In genomic region chr5:96881511-96882115, GRCh38 we compare ENCODE assay signal across 9 cellular contexts. TPM values are rescaled to one million over a fixed set of nuclear protein-coding genes. Genes with fewer than 3 reads are reported as not detected.
DNase-seq lines count a peak whose midpoint lies in the region; ATAC-seq and TF ChIP-seq lines count a peak whose summit lies in the region.
"Had no signal": no experiment of that assay in that cellular context is flagged by ENCODE, and none has a peak within 500 bp of the region (broad histone marks: within the 10 kb centered on the region; RNA-seq: fewer than 3 reads in every experiment).

No MANE protein-coding gene starts in this region.

- H3K9me3 Mint-ChIP-seq in activated CD8-positive, alpha-beta memory T cell treated with anti-CD3 and anti-CD28 coated beads, Interleukin-2, amount 10 ng/mL, durations not matched to agents 7 days and 5 days (ENCODE audit: low read depth), result no peaks in the 10 kb centered on the region
- H3K9me3 Mint-ChIP-seq in stimulated activated naive B cell treated with anti-CD40 and anti-IgM and Interleukin-4, amounts not matched to agents 10 μg/mL and 1 μg/mL and 100 μg/mL, for 72 hours, result no peaks in the 10 kb centered on the region

- H3K27me3 Mint-ChIP-seq in activated CD8-positive, alpha-beta memory T cell treated with anti-CD3 and anti-CD28 coated beads, Interleukin-2, amount 10 ng/mL, durations not matched to agents 7 days and 5 days, result no peaks in the 10 kb centered on the region
- no peaks in the 10 kb centered on the region for H3K27me3 Mint-ChIP-seq in stimulated activated naive B cell treated with anti-CD40 and anti-IgM and Interleukin-4, amounts not matched to agents 10 μg/mL and 1 μg/mL and 100 μg/mL, for 72 hours

- TF ChIP-seq CTCF in RWPE2 (IDR thresholded peaks at IDR 0.05; ENCODE audit: poor library complexity, severe bottlenecking) (no peak), epithelial cell of proximal tubule (conservative IDR thresholded peaks at IDR 0.05; ENCODE audit: low read depth, low read length) (no peak)

- H3K4me1 ChIP-seq in RWPE2 (ENCODE audit: insufficient read depth, poor library complexity, severe bottlenecking), result peaks cover 16% of the 10 kb centered on the region

- no peak overlapping the region for H3K4me3 ChIP-seq in RWPE2 (ENCODE audit: severe bottlenecking)
- H3K4me3 ChIP-seq in epithelial cell of proximal tubule (ENCODE audit: low read depth, low read length), result no peak overlapping the region

- peak; percentile 40 for ATAC-seq in activated CD8-positive, alpha-beta memory T cell treated with anti-CD3 and anti-CD28 coated beads, Interleukin-2, amount 10 ng/mL, durations not matched to agents 7 days and 5 days
- ATAC-seq in RWPE2 (ENCODE audit: low read depth), result peak; percentile 30
- peak in 1 of 2 donors; percentile 22 for ATAC-seq in stimulated activated naive B cell treated with anti-CD40 and anti-IgM and Interleukin-4, amounts not matched to agents 10 μg/mL and 1 μg/mL and 100 μg/mL, for 72 hours (replicated peaks)
- ATAC-seq in HG03139 (IDR thresholded peaks at IDR 0.05; ENCODE audit: unreplicated experiment), result no peak

- DNase-seq in activated CD8-positive, alpha-beta memory T cell treated with anti-CD3 and anti-CD28 coated beads, Interleukin-2, amount 10 ng/mL, durations not matched to agents 7 days and 5 days, result no peak
- no peak for DNase-seq in activated CD8-positive, alpha-beta memory T cell treated with anti-CD3 and anti-CD28 coated beads, Interleukin-2, amount 50 U/mL, for 48 hours
- DNase-seq in RWPE2 (ENCODE audit: low spot score) (no peak), epithelial cell of proximal tubule (ENCODE audit: low read depth) (peak; percentile 49), C1 segment of cervical spinal cord (lab: John Stamatoyannopoulos, UW) (no peak), midbrain (lab: John Stamatoyannopoulos, UW) (no peak)
- DNase-seq in stimulated activated naive B cell treated with anti-CD40 and anti-IgM and Interleukin-4, amounts not matched to agents 10 μg/mL and 1 μg/mL and 100 μg/mL, for 72 hours, result no peak
- DNase-seq: cortex of kidney had no signal

- H3K36me3 Mint-ChIP-seq in activated CD8-positive, alpha-beta memory T cell treated with anti-CD3 and anti-CD28 coated beads, Interleukin-2, amount 10 ng/mL, durations not matched to agents 7 days and 5 days, result peaks cover 71% of the 10 kb centered on the region
- peaks cover 37 to 52% of the 10 kb centered on the region in 2 donors for H3K36me3 Mint-ChIP-seq in stimulated activated naive B cell treated with anti-CD40 and anti-IgM and Interleukin-4, amounts not matched to agents 10 μg/mL and 1 μg/mL and 100 μg/mL, for 72 hours

- H3K36me3 ChIP-seq in RWPE2 (ENCODE audit: low read depth), result peaks cover 12% of the 10 kb centered on the region; the same call in 1 of the 2 replicates

- H3K4me1 Mint-ChIP-seq in activated CD8-positive, alpha-beta memory T cell treated with anti-CD3 and anti-CD28 coated beads, Interleukin-2, amount 10 ng/mL, durations not matched to agents 7 days and 5 days, result peaks cover 77% of the 10 kb centered on the region
- peaks cover 49 to 72% of the 10 kb centered on the region in 2 donors for H3K4me1 Mint-ChIP-seq in stimulated activated naive B cell treated with anti-CD40 and anti-IgM and Interleukin-4, amounts not matched to agents 10 μg/mL and 1 μg/mL and 100 μg/mL, for 72 hours

- H3K27me3 ChIP-seq in RWPE2 (ENCODE audit: insufficient read depth, poor library complexity, severe bottlenecking), result no peaks in the 10 kb centered on the region

- peak overlapping the region; percentile 33 for H3K27ac Mint-ChIP-seq in activated CD8-positive, alpha-beta memory T cell treated with anti-CD3 and anti-CD28 coated beads, Interleukin-2, amount 10 ng/mL, durations not matched to agents 7 days and 5 days
- H3K27ac Mint-ChIP-seq in stimulated activated naive B cell treated with anti-CD40 and anti-IgM and Interleukin-4, amounts not matched to agents 10 μg/mL and 1 μg/mL and 100 μg/mL, for 72 hours, result peak overlapping the region; percentile 92

- H3K9me3 ChIP-seq in RWPE2 (ENCODE audit: severe bottlenecking), result no peaks in the 10 kb centered on the region

- CTCF ChIA-PET in activated CD8-positive, alpha-beta memory T cell treated with anti-CD3 and anti-CD28 coated beads, Interleukin-2, amount 10 ng/mL, durations not matched to agents 7 days and 5 days (lab: Charles Lee), result interaction anchor here (2.2 to 2.4 kb wide), 2 partner anchors 10 to 12 kb away, joined by 5 to 9 read pairs; no protein-coding TSS in a partner anchor

- H3K4me3 Mint-ChIP-seq in activated CD8-positive, alpha-beta memory T cell treated with anti-CD3 and anti-CD28 coated beads, Interleukin-2, amount 10 ng/mL, durations not matched to agents 7 days and 5 days, result peak overlapping the region; percentile 35
- H3K4me3 Mint-ChIP-seq in stimulated activated naive B cell treated with anti-CD40 and anti-IgM and Interleukin-4, amounts not matched to agents 10 μg/mL and 1 μg/mL and 100 μg/mL, for 72 hours, result peak overlapping the region; percentile 77 to 78

- peak overlapping the region; percentile 44 for H3K27ac ChIP-seq in RWPE2 (ENCODE audit: poor library complexity, severe bottlenecking)

RNA-seq across cellular contexts. Expression of gene ERAP2, which starts 5.3 kb away (rescaled TPM):
- 100 to 1,000 TPM in 1 of 2 experiments, 10 to 100 TPM in 1; 89.3 to 105 TPM for total RNA-seq in activated CD8-positive, alpha-beta memory T cell treated with anti-CD3 and anti-CD28 coated beads, Interleukin-2, amount 10 ng/mL, durations not matched to agents 7 days and 5 days
- 28.0 and 45.6 TPM in 2 replicates for total RNA-seq in epithelial cell of proximal tubule

RNA-seq across cellular contexts. Expression of gene LNPEP, which starts 54.3 kb away (rescaled TPM):
- total RNA-seq in activated CD8-positive, alpha-beta memory T cell treated with anti-CD3 and anti-CD28 coated beads, Interleukin-2, amount 10 ng/mL, durations not matched to agents 7 days and 5 days, result 10 to 100 TPM; 67.4 to 80.4 TPM
- total RNA-seq in epithelial cell of proximal tubule, result 16.1 and 21.4 TPM in 2 replicates
